Comparison of ENCODE assay signal across 5 cellular contexts in genomic region chr2:19472579-19472978, GRCh38.
"Had no signal": no experiment of that assay in that cellular context is flagged by ENCODE, and none has a peak within 500 bp of the region (broad histone marks: within the 10 kb centered on the region; RNA-seq: fewer than 3 reads in every experiment).

No MANE protein-coding gene starts in this region.

- H3K4me3 Mint-ChIP-seq: H9 had no signal

- DNase-seq: H9, HCEC 1CT, IMR-90, KG1 had no signal

- H3K9me3 Mint-ChIP-seq: H9 had no signal

- ATAC-seq: K562 had no signal

- H3K4me3 ChIP-seq: K562 had no signal
